21 cellular contexts compared by ENCODE assay signal in the genomic region with DNA sequence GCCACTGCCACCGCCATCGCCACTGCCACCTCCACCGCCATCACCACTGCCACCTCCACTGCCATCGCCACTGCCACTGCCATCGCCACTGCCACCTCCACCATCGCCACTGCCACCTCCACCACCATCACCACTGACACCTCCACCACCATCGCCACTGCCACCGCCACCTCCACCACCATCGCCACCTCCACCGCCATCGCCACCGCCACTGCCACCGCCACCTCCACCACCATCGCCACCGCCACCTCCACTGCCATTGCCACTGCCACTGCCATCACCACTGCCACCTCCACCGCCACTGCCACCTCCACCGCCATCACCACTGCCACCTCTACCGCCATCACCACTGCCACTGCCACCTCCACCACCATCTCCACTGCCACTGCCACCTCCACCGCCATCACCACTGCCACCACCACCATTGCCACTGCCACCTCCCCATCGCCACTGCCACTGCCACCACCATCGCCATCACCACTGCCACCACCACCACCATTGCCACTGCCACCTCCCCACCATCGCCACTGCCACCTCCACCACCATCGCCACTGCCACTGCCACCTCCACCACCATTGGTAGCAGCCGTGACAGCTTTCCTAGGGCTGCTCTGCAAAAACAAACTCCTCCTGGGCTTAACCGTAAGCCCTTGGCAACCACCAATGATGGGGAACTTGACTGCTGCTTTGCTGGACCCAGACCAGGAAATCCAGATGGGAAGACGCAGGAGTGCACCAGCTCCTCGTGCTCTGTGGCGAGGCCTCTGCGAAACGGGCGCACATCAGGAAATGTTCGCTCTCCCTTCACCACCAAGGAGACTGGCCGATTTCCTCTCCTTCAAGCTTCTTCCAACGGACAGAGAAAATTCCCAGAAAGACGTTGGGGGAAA.
"Had no signal": no experiment of that assay in that cellular context is flagged by ENCODE, and none has a peak within 500 bp of the region (broad histone marks: within the 10 kb centered on the region; RNA-seq: fewer than 3 reads in every experiment).

No MANE protein-coding gene starts in this region.

- H3K9me3 Mint-ChIP-seq: activated naive CD4-positive, alpha-beta T cell treated with anti-CD3 and anti-CD28 coated beads, Interleukin-2, amount 50 U/mL, for 72 hours; activated T-cell treated with anti-CD3 and anti-CD28 coated beads, Interleukin-2, amount 50 U/mL, for 72 hours; nephron had no signal

- DNase-seq: activated CD4-positive, alpha-beta T cell treated with anti-CD3 and anti-CD28 coated beads, Interleukin-2, amount 50 U/mL, for 4 hours; activated effector memory CD4-positive, alpha-beta T cell treated with anti-CD3 and anti-CD28 coated beads, Interleukin-2, amount 50 U/mL, for 16 hours; activated T-cell treated with anti-CD3 and anti-CD28 coated beads, Interleukin-2, amount 50 U/mL, for 72 hours; adrenal gland; colonic mucosa; erythroblast; gastrocnemius medialis; heart left ventricle; kidney; midbrain; stimulated activated CD4-positive, alpha-beta T cell treated with anti-CD3 and anti-CD28 coated beads, Interleukin-12 subunit alpha, Interleukin-12 subunit beta, amount 100 ng/mL, for 4 hours; stimulated activated CD4-positive, alpha-beta T cell treated with anti-CD3 and anti-CD28 coated beads, Interleukin-1b, Interleukin-23, amount 100 ng/mL, for 48 hours; stimulated activated CD8-positive, alpha-beta memory T cell treated with anti-CD3 and anti-CD28 coated beads, Interleukin-4, amount 100 ng/mL, for 48 hours; stimulated activated naive CD4-positive, alpha-beta T cell; T-helper 2 cell; thyroid gland; WERI-Rb-1 had no signal

- FAIRE-seq: kidney had no signal

- H3K36me3 Mint-ChIP-seq: activated naive CD4-positive, alpha-beta T cell treated with anti-CD3 and anti-CD28 coated beads, Interleukin-2, amount 50 U/mL, for 72 hours had no signal

- H3K27ac Mint-ChIP-seq: activated naive CD4-positive, alpha-beta T cell treated with anti-CD3 and anti-CD28 coated beads, Interleukin-2, amount 50 U/mL, for 72 hours; activated T-cell treated with anti-CD3 and anti-CD28 coated beads, Interleukin-2, amount 50 U/mL, for 72 hours; nephron had no signal

- H3K4me3 Mint-ChIP-seq: activated T-cell treated with anti-CD3 and anti-CD28 coated beads, Interleukin-2, amount 50 U/mL, for 72 hours; nephron had no signal

- ATAC-seq: activated naive CD4-positive, alpha-beta T cell treated with anti-CD3 and anti-CD28 coated beads, Interleukin-2, amount 50 U/mL, for 72 hours; activated T-cell treated with anti-CD3 and anti-CD28 coated beads, Interleukin-2, amount 50 U/mL, for 72 hours; gastrocnemius medialis; heart left ventricle; left lung had no signal

- H3K4me3 ChIP-seq: adrenal gland, cardiac muscle cell, colonic mucosa, gastrocnemius medialis, heart left ventricle, left lung, thyroid gland had no signal
